Comparison of ENCODE assay signal across 8 cellular contexts in the genomic region with DNA sequence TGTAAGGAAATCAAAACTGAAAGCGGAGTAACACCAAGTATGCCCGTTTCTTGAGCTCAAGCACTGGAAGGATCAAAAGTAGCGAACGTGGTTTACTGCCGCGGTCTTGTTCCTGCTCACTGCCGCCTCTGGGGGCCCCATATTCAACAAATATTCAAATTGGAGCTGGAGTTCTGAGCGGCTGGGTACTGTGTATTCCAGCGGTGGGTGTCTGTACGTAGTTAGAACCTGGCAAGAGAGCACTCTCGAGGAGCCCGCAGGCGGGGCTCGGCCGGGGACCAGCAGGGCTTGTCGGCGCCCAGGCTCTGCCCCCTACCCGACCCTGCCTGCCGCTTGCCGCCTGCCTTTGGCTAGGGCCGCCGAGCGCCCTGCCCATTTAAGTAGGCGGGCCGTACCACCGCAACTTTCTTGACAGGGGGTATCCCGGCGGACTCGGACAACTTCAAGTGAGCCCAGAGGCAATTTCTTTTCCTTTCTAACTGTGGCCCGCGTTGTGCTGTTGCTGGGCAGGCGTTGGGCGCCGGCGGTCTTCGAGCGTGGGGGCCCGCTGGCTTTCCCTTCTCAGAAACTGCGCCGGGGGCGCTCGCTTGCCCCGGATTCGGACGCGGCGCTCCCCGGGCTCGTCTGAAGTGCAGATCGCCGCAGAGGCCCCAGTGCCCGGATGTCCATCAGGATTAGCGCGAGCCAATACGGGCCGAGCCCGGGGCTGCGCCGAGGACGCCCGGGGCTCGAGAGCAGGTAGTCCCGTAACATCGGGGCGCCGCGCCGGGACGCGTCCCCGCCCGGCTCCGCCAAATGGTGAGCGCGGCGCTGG.
A peak's percentile ranks its signal among the peaks of the same experiment; 100 is the strongest.
DNase-seq lines count a peak whose midpoint lies in the region; ATAC-seq and TF ChIP-seq lines count a peak whose summit lies in the region.

No MANE protein-coding gene starts in this region.

- H3K36me3 ChIP-seq in BJ (ENCODE audit: control insufficient read depth, insufficient read depth, low read length) = no peaks in the 10 kb centered on the region

- TF ChIP-seq CTCF in BJ (IDR thresholded peaks at IDR 0.05; ENCODE audit: insufficient read depth, low read depth, low read length) (peak; percentile 30), choroid plexus epithelial cell (conservative IDR thresholded peaks at IDR 0.05; ENCODE audit: low read depth, low read length) (peak; percentile 58)

- POLR2A ChIA-PET in BJ (lab: Charles Lee) = interaction anchor here (0.8 to 1.1 kb wide), 2 partner anchors 72 to 98 kb away, joined by 4 read pairs; a partner anchor contains a TSS

- CTCF ChIA-PET in BJ (lab: Yijun Ruan, JAX) = interaction anchor here (1.0 to 2.2 kb wide), 4 partner anchors 29 to 86 kb away, joined by 3 to 16 read pairs (median 6); no protein-coding TSS in a partner anchor

- peak overlapping the region; percentile 98 for H3K27ac ChIP-seq in layer of hippocampus (ENCODE audit: low read depth, low read length)

- DNase-seq in BJ (ENCODE audit: low read depth) (peak; percentile 38), NCI-H460 (ENCODE audit: extremely low read depth, low read depth) (peak; percentile 88), choroid plexus epithelial cell (ENCODE audit: low read depth) (peak; percentile 95)
- DNase-seq in activated CD4-positive, alpha-beta T cell treated with anti-CD3 and anti-CD28 coated beads for 24 hours (ENCODE audit: low read depth in 2 of 2) = peak; percentile 68 to 75
- DNase-seq in stimulated activated CD4-positive, alpha-beta T cell treated with anti-CD3 and anti-CD28 coated beads, Interleukin-1b, Interleukin-23, amount 100 ng/mL, for 24 hours (ENCODE audit: low read depth in 4 of 4, low spot score in 1 of 4) = peak; percentile 57 to 79 (median 73)

- TF ChIP-seq POLR2A in GM19193 (IDR thresholded peaks at IDR 0.05; ENCODE audit: extremely low read depth, insufficient read depth, insufficient read length) = peak; percentile 99

- peak overlapping the region; percentile 73 for H3K4me3 ChIP-seq in BJ (ENCODE audit: low read depth, low read length)
- H3K4me3 ChIP-seq in choroid plexus epithelial cell (ENCODE audit: low read depth, low read length) = peak overlapping the region; percentile 86

- no peaks in the 10 kb centered on the region for H3K27me3 ChIP-seq in BJ (ENCODE audit: control insufficient read depth, insufficient read depth, low read length)
- no peaks in the 10 kb centered on the region for H3K27me3 ChIP-seq in layer of hippocampus (ENCODE audit: control insufficient read depth, insufficient read depth, low read length)

- ATAC-seq in HG03432 (IDR thresholded peaks at IDR 0.05; ENCODE audit: unreplicated experiment) = peak; percentile 83

Comparison
In these comparisons a context has a peak if more than half of its experiments do, and no peak if none do; other contexts are left out.
1. Peak in every context shown above with its lines: DNase-seq, ATAC-seq, H3K4me3 ChIP-seq and H3K27ac ChIP-seq.
2. DNase-seq: peak in every context shown above with its lines; median percentile 95 in choroid plexus epithelial cell; 88 in NCI-H460; 73 in stimulated activated CD4-positive, alpha-beta T cell treated with anti-CD3 and anti-CD28 coated beads, Interleukin-1b, Interleukin-23, amount 100 ng/mL, for 24 hours; 72 in activated CD4-positive, alpha-beta T cell treated with anti-CD3 and anti-CD28 coated beads for 24 hours; 38 in BJ.